8 cellular contexts compared by ENCODE assay signal in the genomic region with DNA sequence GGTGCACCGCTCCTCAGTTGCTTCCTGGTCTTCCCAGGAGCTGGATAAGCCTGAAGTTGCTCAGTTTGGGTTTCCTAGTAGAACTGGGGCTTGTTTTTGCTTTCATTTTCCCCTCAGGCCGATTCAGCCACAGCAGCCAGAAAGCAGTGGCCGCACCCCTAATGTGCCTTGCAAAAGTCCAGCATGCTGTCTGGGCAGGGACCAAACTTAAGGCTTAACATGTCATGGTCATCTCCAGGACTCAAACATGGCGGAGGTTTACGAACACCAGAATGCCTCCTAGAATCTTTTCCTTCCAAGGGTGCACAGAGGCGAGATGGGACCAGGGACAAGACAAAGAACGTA. TPM values are rescaled to one million over a fixed set of nuclear protein-coding genes. Genes with fewer than 3 reads are reported as not detected.
DNase-seq lines count a peak whose midpoint lies in the region; ATAC-seq lines count a peak whose summit lies in the region.

No MANE protein-coding gene starts in this region.

- CTCF ChIA-PET in activated CD4-positive, alpha-beta T cell treated with anti-CD3 and anti-CD28 coated beads for 36 hours (lab: Charles Lee), result interaction anchor here (0.6 to 1.6 kb wide), 5 partner anchors 9 to 158 kb away, joined by 3 to 5 read pairs (median 3); partner anchors contain the start of gene LBHD1

- H3K27me3 Mint-ChIP-seq in activated CD4-positive, alpha-beta T cell treated with anti-CD3 and anti-CD28 coated beads for 36 hours, result no peaks in the 10 kb centered on the region
- no peaks in the 10 kb centered on the region for H3K27me3 Mint-ChIP-seq in dendritic cell treated with granulocyte-macrophage colony-stimulating factor and Interleukin-4, amounts not matched to agents 40 ng/mL and 50 ng/mL, for 4 days
- no peaks in the 10 kb centered on the region for H3K27me3 Mint-ChIP-seq in natural killer cell treated with Interleukin-12 subunit alpha and Interleukin-12 subunit beta and Interleukin-15 and Interleukin-18, amount 100 ng/mL, for 72 hours

- no peak for ATAC-seq in activated CD4-positive, alpha-beta T cell treated with anti-CD3 and anti-CD28 coated beads for 36 hours
- ATAC-seq in natural killer cell treated with Interleukin-12 subunit alpha and Interleukin-12 subunit beta and Interleukin-15 and Interleukin-18, amount 100 ng/mL, for 72 hours, result peak in 1 of 2 donors; percentile 5
- no peak for ATAC-seq in GM21576 (IDR thresholded peaks at IDR 0.05; ENCODE audit: unreplicated experiment)

- H3K4me3 Mint-ChIP-seq in activated CD4-positive, alpha-beta T cell treated with anti-CD3 and anti-CD28 coated beads for 36 hours, result peak overlapping the region; percentile 86
- peak overlapping the region; percentile 91 for H3K4me3 Mint-ChIP-seq in dendritic cell treated with granulocyte-macrophage colony-stimulating factor and Interleukin-4, amounts not matched to agents 40 ng/mL and 50 ng/mL, for 4 days
- H3K4me3 Mint-ChIP-seq in natural killer cell treated with Interleukin-12 subunit alpha and Interleukin-12 subunit beta and Interleukin-15 and Interleukin-18, amount 100 ng/mL, for 72 hours, result peak overlapping the region; percentile 93

- peak; percentile 42 for DNase-seq in activated CD4-positive, alpha-beta T cell treated with anti-CD3 and anti-CD28 coated beads for 36 hours
- no peak for DNase-seq in activated CD4-positive, alpha-beta T cell treated with anti-CD3 and anti-CD28 coated beads for 1 hour
- peak; percentile 54 for DNase-seq in RPMI7951 (ENCODE audit: low read depth)
- DNase-seq in natural killer cell treated with Interleukin-12 subunit alpha and Interleukin-12 subunit beta and Interleukin-15 and Interleukin-18, amount 100 ng/mL, for 72 hours (ENCODE audit: low spot score), result no peak
- DNase-seq in GM19240 (ENCODE audit: insufficient read length, low spot score), result no peak
- no peak for DNase-seq in NCI-H524 treated with DMSO at 0.1 percent for 48 hours (lab: John Stamatoyannopoulos, UW)

- peaks cover 52% of the 10 kb centered on the region for H3K36me3 Mint-ChIP-seq in activated CD4-positive, alpha-beta T cell treated with anti-CD3 and anti-CD28 coated beads for 36 hours (ENCODE audit: low read depth)
- peaks cover 86% of the 10 kb centered on the region for H3K36me3 Mint-ChIP-seq in dendritic cell treated with granulocyte-macrophage colony-stimulating factor and Interleukin-4, amounts not matched to agents 40 ng/mL and 50 ng/mL, for 4 days (ENCODE audit: low read depth)
- peaks cover 16% of the 10 kb centered on the region for H3K36me3 Mint-ChIP-seq in natural killer cell treated with Interleukin-12 subunit alpha and Interleukin-12 subunit beta and Interleukin-15 and Interleukin-18, amount 100 ng/mL, for 72 hours

- POLR2A ChIA-PET in activated CD4-positive, alpha-beta T cell treated with anti-CD3 and anti-CD28 coated beads for 36 hours (lab: Charles Lee), result interaction anchor here (1.0 to 3.2 kb wide), 7 partner anchors 17 to 146 kb away, joined by 3 to 16 read pairs (median 10); partner anchors contain the start of genes C11orf98, CSKMT, HNRNPUL2 and LBHD1

- no peaks in the 10 kb centered on the region for H3K9me3 Mint-ChIP-seq in activated CD4-positive, alpha-beta T cell treated with anti-CD3 and anti-CD28 coated beads for 36 hours (ENCODE audit: low read depth)
- no peaks in the 10 kb centered on the region for H3K9me3 Mint-ChIP-seq in dendritic cell treated with granulocyte-macrophage colony-stimulating factor and Interleukin-4, amounts not matched to agents 40 ng/mL and 50 ng/mL, for 4 days
- no peaks in the 10 kb centered on the region for H3K9me3 Mint-ChIP-seq in natural killer cell treated with Interleukin-12 subunit alpha and Interleukin-12 subunit beta and Interleukin-15 and Interleukin-18, amount 100 ng/mL, for 72 hours

- intact Hi-C loops in activated CD4-positive, alpha-beta T cell treated with anti-CD3 and anti-CD28 coated beads for 36 hours (cut with DNase I, micrococcal nuclease), result no loop called here
- intact Hi-C loops in dendritic cell treated with granulocyte-macrophage colony-stimulating factor and Interleukin-4, amounts not matched to agents 40 ng/mL and 50 ng/mL, for 4 days (cut with micrococcal nuclease), result no loop called here

- peaks cover 70% of the 10 kb centered on the region for H3K4me1 Mint-ChIP-seq in activated CD4-positive, alpha-beta T cell treated with anti-CD3 and anti-CD28 coated beads for 36 hours
- peaks cover 60% of the 10 kb centered on the region for H3K4me1 Mint-ChIP-seq in dendritic cell treated with granulocyte-macrophage colony-stimulating factor and Interleukin-4, amounts not matched to agents 40 ng/mL and 50 ng/mL, for 4 days (ENCODE audit: low read depth)
- peaks cover 58 to 62% of the 10 kb centered on the region in 2 donors for H3K4me1 Mint-ChIP-seq in natural killer cell treated with Interleukin-12 subunit alpha and Interleukin-12 subunit beta and Interleukin-15 and Interleukin-18, amount 100 ng/mL, for 72 hours (ENCODE audit: low read depth in 2 of 2)

- H3K27ac Mint-ChIP-seq in activated CD4-positive, alpha-beta T cell treated with anti-CD3 and anti-CD28 coated beads for 36 hours, result peak overlapping the region; percentile 97
- H3K27ac Mint-ChIP-seq in dendritic cell treated with granulocyte-macrophage colony-stimulating factor and Interleukin-4, amounts not matched to agents 40 ng/mL and 50 ng/mL, for 4 days, result peak overlapping the region; percentile 91
- peak overlapping the region; percentile 91 to 99 for H3K27ac Mint-ChIP-seq in natural killer cell treated with Interleukin-12 subunit alpha and Interleukin-12 subunit beta and Interleukin-15 and Interleukin-18, amount 100 ng/mL, for 72 hours

RNA-seq across cellular contexts. Expression of gene GNG3, which starts 2.5 kb away (rescaled TPM):
- not detected for total RNA-seq in activated CD4-positive, alpha-beta T cell treated with anti-CD3 and anti-CD28 coated beads for 36 hours
- not detected in 2 replicates for total RNA-seq in RPMI7951 (2014; rRNA removed; shearing (Covaris generic))
- not detected for total RNA-seq in natural killer cell treated with Interleukin-12 subunit alpha and Interleukin-12 subunit beta and Interleukin-15 and Interleukin-18, amount 100 ng/mL, for 72 hours

RNA-seq across cellular contexts. Expression of gene BSCL2, which starts 2.7 kb away (rescaled TPM):
- 10 to 100 TPM; 16.7 to 28.0 TPM for total RNA-seq in activated CD4-positive, alpha-beta T cell treated with anti-CD3 and anti-CD28 coated beads for 36 hours
- total RNA-seq in RPMI7951 (2014; rRNA removed; shearing (Covaris generic)), result 65.0 and 71.0 TPM in 2 replicates
- 10 to 100 TPM; 18.7 to 38.3 TPM for total RNA-seq in natural killer cell treated with Interleukin-12 subunit alpha and Interleukin-12 subunit beta and Interleukin-15 and Interleukin-18, amount 100 ng/mL, for 72 hours

RNA-seq across cellular contexts. Expression of gene HNRNPUL2, which starts 17.3 kb away (rescaled TPM):
- 10 to 100 TPM; 48.7 to 59.6 TPM for total RNA-seq in activated CD4-positive, alpha-beta T cell treated with anti-CD3 and anti-CD28 coated beads for 36 hours
- total RNA-seq in RPMI7951 (2014; rRNA removed; shearing (Covaris generic)), result 10.2 and 11.8 TPM in 2 replicates
- total RNA-seq in natural killer cell treated with Interleukin-12 subunit alpha and Interleukin-12 subunit beta and Interleukin-15 and Interleukin-18, amount 100 ng/mL, for 72 hours, result 10 to 100 TPM; 54.6 to 55.5 TPM

RNA-seq across cellular contexts. Expression of gene TTC9C, which starts 18.3 kb away (rescaled TPM):
- 10 to 100 TPM; 40.8 to 54.1 TPM for total RNA-seq in activated CD4-positive, alpha-beta T cell treated with anti-CD3 and anti-CD28 coated beads for 36 hours
- total RNA-seq in RPMI7951 (2014; rRNA removed; shearing (Covaris generic)), result 56.6 and 68.4 TPM in 2 replicates
- total RNA-seq in natural killer cell treated with Interleukin-12 subunit alpha and Interleukin-12 subunit beta and Interleukin-15 and Interleukin-18, amount 100 ng/mL, for 72 hours, result 10 to 100 TPM; 36.8 to 39.4 TPM

RNA-seq across cellular contexts. Expression of gene LRRN4CL, which starts 20.6 kb away (rescaled TPM):
- total RNA-seq in activated CD4-positive, alpha-beta T cell treated with anti-CD3 and anti-CD28 coated beads for 36 hours, result under 1 TPM in 1 of 2 experiments, not detected in 1; 0.16 TPM
- 6.0 and 6.2 TPM in 2 replicates for total RNA-seq in RPMI7951 (2014; rRNA removed; shearing (Covaris generic))
- under 1 TPM; 0.36 to 0.52 TPM for total RNA-seq in natural killer cell treated with Interleukin-12 subunit alpha and Interleukin-12 subunit beta and Interleukin-15 and Interleukin-18, amount 100 ng/mL, for 72 hours

Comparison
In these comparisons a context has a peak if more than half of its experiments do, and no peak if none do; other contexts are left out.
1. DNase-seq: peak in activated CD4-positive, alpha-beta T cell treated with anti-CD3 and anti-CD28 coated beads for 36 hours (single experiment) and RPMI7951 (single experiment); none in activated CD4-positive, alpha-beta T cell treated with anti-CD3 and anti-CD28 coated beads for 1 hour (single experiment), natural killer cell treated with Interleukin-12 subunit alpha and Interleukin-12 subunit beta and Interleukin-15 and Interleukin-18, amount 100 ng/mL, for 72 hours (single experiment), GM19240 (single experiment) and NCI-H524 treated with DMSO at 0.1 percent for 48 hours (single experiment).
2. Peak in every context shown above with its lines, with median percentiles within 50 percentile points of each other: H3K27ac Mint-ChIP-seq and H3K4me3 Mint-ChIP-seq.